In genomic region chr16:4663756-4664465, GRCh38 we compare ENCODE assay signal across 1 cellular context.
TF ChIP-seq lines count a peak whose summit lies in the region.

No MANE protein-coding gene starts in this region.

TF ChIP-seq in HepG2, 621 proteins besides CTCF, POLR2A, EP300 and RAD21 (continued from another document and continues in another):
- peak; percentile 62; the same call in 1 of the 2 replicates for TF ChIP-seq GZF1 (CRISPR knock-in tag; IDR thresholded peaks at IDR 0.05)
- no peak for TF ChIP-seq NFYB (CRISPR knock-in tag; IDR thresholded peaks at IDR 0.05)
- TF ChIP-seq SMYD3 (CRISPR knock-in tag; IDR thresholded peaks at IDR 0.05): no peak; the same call in 1 of the 2 replicates
- TF ChIP-seq BCL6 (CRISPR knock-in tag; IDR thresholded peaks at IDR 0.05): peak; percentile 96
- TF ChIP-seq HMGA1 (CRISPR knock-in tag; conservative IDR thresholded peaks at IDR 0.05): no peak
- no peak for TF ChIP-seq ZSCAN20 (CRISPR knock-in tag; IDR thresholded peaks at IDR 0.05; ENCODE audit: borderline replicate concordance)
- peak; percentile 72 for TF ChIP-seq ZNF230 (CRISPR knock-in tag; IDR thresholded peaks at IDR 0.05)
- TF ChIP-seq ZKSCAN5 (CRISPR knock-in tag; IDR thresholded peaks at IDR 0.05): peak; percentile 79; the same call in 1 of the 2 replicates
- TF ChIP-seq HDAC1 (CRISPR knock-in tag; IDR thresholded peaks at IDR 0.05): peak; percentile 88
- TF ChIP-seq ZNF224 (CRISPR knock-in tag; IDR thresholded peaks at IDR 0.05): peak; percentile 69; the same call in 1 of the 2 replicates
- 0 out of 2 replicates have a peak, but pooled peaks have one; percentile 4 for TF ChIP-seq STAG1 (CRISPR knock-in tag; IDR thresholded peaks at IDR 0.05)
- no peak for TF ChIP-seq HDAC6 (IDR thresholded peaks at IDR 0.05; ENCODE audit: low read depth, low read length)
- TF ChIP-seq CBFB (CRISPR knock-in tag; IDR thresholded peaks at IDR 0.05): peak; percentile 73
- TF ChIP-seq, protein P1, sequence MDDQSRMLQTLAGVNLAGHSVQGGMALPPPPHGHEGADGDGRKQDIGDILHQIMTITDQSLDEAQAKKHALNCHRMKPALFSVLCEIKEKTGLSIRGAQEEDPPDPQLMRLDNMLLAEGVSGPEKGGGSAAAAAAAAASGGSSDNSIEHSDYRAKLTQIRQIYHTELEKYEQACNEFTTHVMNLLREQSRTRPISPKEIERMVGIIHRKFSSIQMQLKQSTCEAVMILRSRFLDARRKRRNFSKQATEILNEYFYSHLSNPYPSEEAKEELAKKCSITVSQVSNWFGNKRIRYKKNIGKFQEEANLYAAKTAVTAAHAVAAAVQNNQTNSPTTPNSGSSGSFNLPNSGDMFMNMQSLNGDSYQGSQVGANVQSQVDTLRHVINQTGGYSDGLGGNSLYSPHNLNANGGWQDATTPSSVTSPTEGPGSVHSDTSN (CRISPR knock-in tag; IDR thresholded peaks at IDR 0.05; ENCODE audit: borderline replicate concordance): no peak
- TF ChIP-seq ZNF83 (CRISPR knock-in tag; IDR thresholded peaks at IDR 0.05; ENCODE audit: borderline replicate concordance): no peak
- TF ChIP-seq HDAC2 (CRISPR knock-in tag; IDR thresholded peaks at IDR 0.05): peak; percentile 79
- peak; percentile 71 for TF ChIP-seq GATAD1 (CRISPR knock-in tag; IDR thresholded peaks at IDR 0.05)
- no peak for TF ChIP-seq PCBP2 (optimal IDR thresholded peaks at IDR 0.05; ENCODE audit: low read depth, low read length, poor library complexity, severe bottlenecking)
- TF ChIP-seq PLRG1 (conservative IDR thresholded peaks at IDR 0.05): no peak
- 0 out of 2 replicates have a peak, but pooled peaks have one; percentile 32 for TF ChIP-seq ZNF629 (CRISPR knock-in tag; conservative IDR thresholded peaks at IDR 0.05)
- TF ChIP-seq ZNF138 (CRISPR knock-in tag; IDR thresholded peaks at IDR 0.05; ENCODE audit: low read depth): 0 out of 2 replicates have a peak, but pooled peaks have one; percentile 56
- peak; percentile 88 for TF ChIP-seq MLX (CRISPR knock-in tag; IDR thresholded peaks at IDR 0.05)
- peak; percentile 60; the same call in 1 of the 2 replicates for TF ChIP-seq ATRX (CRISPR knock-in tag; IDR thresholded peaks at IDR 0.05; ENCODE audit: borderline replicate concordance)
- peak; percentile 16; the same call in 1 of the 2 replicates for TF ChIP-seq SMC3 (IDR thresholded peaks at IDR 0.05; ENCODE audit: low read length)
- TF ChIP-seq ZNF691 (CRISPR knock-in tag; IDR thresholded peaks at IDR 0.05; ENCODE audit: borderline replicate concordance, low read depth): 0 out of 2 replicates have a peak, but pooled peaks have one; percentile 17
- TF ChIP-seq ZSCAN25 (CRISPR knock-in tag; IDR thresholded peaks at IDR 0.05): peak; percentile 82
- no peak for TF ChIP-seq U2AF2 (IDR thresholded peaks at IDR 0.05; ENCODE audit: low read depth, low read length)
- TF ChIP-seq, protein P2, sequence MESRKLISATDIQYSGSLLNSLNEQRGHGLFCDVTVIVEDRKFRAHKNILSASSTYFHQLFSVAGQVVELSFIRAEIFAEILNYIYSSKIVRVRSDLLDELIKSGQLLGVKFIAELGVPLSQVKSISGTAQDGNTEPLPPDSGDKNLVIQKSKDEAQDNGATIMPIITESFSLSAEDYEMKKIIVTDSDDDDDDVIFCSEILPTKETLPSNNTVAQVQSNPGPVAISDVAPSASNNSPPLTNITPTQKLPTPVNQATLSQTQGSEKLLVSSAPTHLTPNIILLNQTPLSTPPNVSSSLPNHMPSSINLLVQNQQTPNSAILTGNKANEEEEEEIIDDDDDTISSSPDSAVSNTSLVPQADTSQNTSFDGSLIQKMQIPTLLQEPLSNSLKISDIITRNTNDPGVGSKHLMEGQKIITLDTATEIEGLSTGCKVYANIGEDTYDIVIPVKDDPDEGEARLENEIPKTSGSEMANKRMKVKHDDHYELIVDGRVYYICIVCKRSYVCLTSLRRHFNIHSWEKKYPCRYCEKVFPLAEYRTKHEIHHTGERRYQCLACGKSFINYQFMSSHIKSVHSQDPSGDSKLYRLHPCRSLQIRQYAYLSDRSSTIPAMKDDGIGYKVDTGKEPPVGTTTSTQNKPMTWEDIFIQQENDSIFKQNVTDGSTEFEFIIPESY (CRISPR knock-in tag; IDR thresholded peaks at IDR 0.05): peak; percentile 61; the same call in 1 of the 2 replicates
- peak; percentile 89 for TF ChIP-seq ISL2 (CRISPR knock-in tag; IDR thresholded peaks at IDR 0.05)
- TF ChIP-seq SYNCRIP (IDR thresholded peaks at IDR 0.05; ENCODE audit: insufficient read depth, low read depth, low read length): no peak
- peak; percentile 43 to 80; a peak in 2 of 4 replicates for TF ChIP-seq KLF16 (CRISPR knock-in tag; IDR thresholded peaks at IDR 0.05)
- peak; percentile 79 for TF ChIP-seq RBFOX2 (IDR thresholded peaks at IDR 0.05; ENCODE audit: low read depth, low read length)
- TF ChIP-seq ERF (CRISPR knock-in tag; IDR thresholded peaks at IDR 0.05): peak; percentile 83
- no peak; the same call in 1 of the 2 replicates for TF ChIP-seq ZNF3 (CRISPR knock-in tag; IDR thresholded peaks at IDR 0.05)
- peak; percentile 65; the same call in 1 of the 2 replicates for TF ChIP-seq ETV6 (CRISPR knock-in tag; conservative IDR thresholded peaks at IDR 0.05)
- TF ChIP-seq ZNF407 (CRISPR knock-in tag; IDR thresholded peaks at IDR 0.05; ENCODE audit: not compliant biosample characterization): peak; percentile 80
- TF ChIP-seq, protein P3, sequence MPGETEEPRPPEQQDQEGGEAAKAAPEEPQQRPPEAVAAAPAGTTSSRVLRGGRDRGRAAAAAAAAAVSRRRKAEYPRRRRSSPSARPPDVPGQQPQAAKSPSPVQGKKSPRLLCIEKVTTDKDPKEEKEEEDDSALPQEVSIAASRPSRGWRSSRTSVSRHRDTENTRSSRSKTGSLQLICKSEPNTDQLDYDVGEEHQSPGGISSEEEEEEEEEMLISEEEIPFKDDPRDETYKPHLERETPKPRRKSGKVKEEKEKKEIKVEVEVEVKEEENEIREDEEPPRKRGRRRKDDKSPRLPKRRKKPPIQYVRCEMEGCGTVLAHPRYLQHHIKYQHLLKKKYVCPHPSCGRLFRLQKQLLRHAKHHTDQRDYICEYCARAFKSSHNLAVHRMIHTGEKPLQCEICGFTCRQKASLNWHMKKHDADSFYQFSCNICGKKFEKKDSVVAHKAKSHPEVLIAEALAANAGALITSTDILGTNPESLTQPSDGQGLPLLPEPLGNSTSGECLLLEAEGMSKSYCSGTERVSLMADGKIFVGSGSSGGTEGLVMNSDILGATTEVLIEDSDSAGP (CRISPR knock-in tag; IDR thresholded peaks at IDR 0.05; ENCODE audit: borderline replicate concordance): peak; percentile 82
- peak; percentile 53 for TF ChIP-seq ZNF644 (CRISPR knock-in tag; IDR thresholded peaks at IDR 0.05; ENCODE audit: low read depth)
- no peak; the same call in 1 of the 2 replicates for TF ChIP-seq NFYC (CRISPR knock-in tag; IDR thresholded peaks at IDR 0.05)
- TF ChIP-seq ZNF234 (CRISPR knock-in tag; conservative IDR thresholded peaks at IDR 0.05): no peak
- TF ChIP-seq CCDC6 (CRISPR knock-in tag; IDR thresholded peaks at IDR 0.05): peak; percentile 96
- peak; percentile 79; the same call in 1 of the 2 replicates for TF ChIP-seq ZNF557 (CRISPR knock-in tag; IDR thresholded peaks at IDR 0.05)
- peak; percentile 78; the same call in 1 of the 2 replicates for TF ChIP-seq ZNF225 (CRISPR knock-in tag; IDR thresholded peaks at IDR 0.05)
- TF ChIP-seq, protein P4, sequence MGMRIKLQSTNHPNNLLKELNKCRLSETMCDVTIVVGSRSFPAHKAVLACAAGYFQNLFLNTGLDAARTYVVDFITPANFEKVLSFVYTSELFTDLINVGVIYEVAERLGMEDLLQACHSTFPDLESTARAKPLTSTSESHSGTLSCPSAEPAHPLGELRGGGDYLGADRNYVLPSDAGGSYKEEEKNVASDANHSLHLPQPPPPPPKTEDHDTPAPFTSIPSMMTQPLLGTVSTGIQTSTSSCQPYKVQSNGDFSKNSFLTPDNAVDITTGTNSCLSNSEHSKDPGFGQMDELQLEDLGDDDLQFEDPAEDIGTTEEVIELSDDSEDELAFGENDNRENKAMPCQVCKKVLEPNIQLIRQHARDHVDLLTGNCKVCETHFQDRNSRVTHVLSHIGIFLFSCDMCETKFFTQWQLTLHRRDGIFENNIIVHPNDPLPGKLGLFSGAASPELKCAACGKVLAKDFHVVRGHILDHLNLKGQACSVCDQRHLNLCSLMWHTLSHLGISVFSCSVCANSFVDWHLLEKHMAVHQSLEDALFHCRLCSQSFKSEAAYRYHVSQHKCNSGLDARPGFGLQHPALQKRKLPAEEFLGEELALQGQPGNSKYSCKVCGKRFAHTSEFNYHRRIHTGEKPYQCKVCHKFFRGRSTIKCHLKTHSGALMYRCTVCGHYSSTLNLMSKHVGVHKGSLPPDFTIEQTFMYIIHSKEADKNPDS (CRISPR knock-in tag; IDR thresholded peaks at IDR 0.05): no peak
